ENCODE assay signal across 8 cellular contexts in the genomic region with DNA sequence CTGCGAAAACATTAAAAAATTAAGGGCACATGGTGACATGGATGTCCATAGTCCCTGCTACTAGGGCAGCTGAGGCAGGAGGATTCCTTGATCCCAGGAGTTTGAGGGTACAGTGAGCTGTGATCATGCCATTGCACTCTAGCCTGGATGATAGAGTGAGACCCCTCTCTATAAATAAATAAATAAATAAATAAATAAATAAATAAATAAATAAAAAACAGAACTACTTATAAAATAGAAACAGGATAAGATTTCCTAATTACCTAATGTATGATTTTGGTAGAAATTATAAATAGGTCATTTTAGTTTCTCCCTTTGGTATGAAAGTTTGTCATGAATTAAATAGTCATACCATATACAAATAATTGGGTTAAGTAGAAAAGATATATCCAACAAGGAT.
"Had no signal": no experiment of that assay in that cellular context is flagged by ENCODE, and none has a peak within 500 bp of the region (broad histone marks: within the 10 kb centered on the region; RNA-seq: fewer than 3 reads in every experiment).

No MANE protein-coding gene starts in this region.

- ATAC-seq: GM12878 had no signal

- FAIRE-seq: G401.6, GM12878, GM12891, GM12892, GM18507, GM19239 had no signal

- DNase-seq: GDM1, GF-D8 had no signal

- H3K4me3 ChIP-seq: GM12878 had no signal
